ENCODE assay signal across 1 cellular context in the genomic region with DNA sequence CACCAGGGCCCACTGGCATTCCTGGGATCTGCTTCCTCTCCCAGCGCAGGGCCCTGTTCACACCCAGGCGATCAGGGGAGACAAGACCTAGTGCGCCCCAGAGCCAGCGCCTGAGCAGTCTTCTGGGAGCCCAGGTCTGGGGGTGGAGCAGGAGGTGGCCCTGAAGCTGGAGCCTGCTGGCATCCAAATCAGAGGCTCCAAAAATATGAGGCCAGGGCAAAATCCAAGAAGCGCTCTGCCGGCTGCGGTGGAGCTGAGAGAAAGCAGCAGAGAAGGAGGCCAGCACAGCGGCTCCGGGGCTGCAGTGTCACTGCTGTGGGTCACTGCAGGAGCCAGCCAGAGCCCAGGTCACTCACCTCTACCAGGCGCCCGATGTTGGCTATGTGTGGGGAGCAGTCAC.
A peak's percentile ranks its signal among the peaks of the same experiment; 100 is the strongest.
TF ChIP-seq lines count a peak whose summit lies in the region.

No MANE protein-coding gene starts in this region.

TF ChIP-seq in HepG2, 621 proteins besides CTCF, POLR2A, EP300 and RAD21:
- TF ChIP-seq TAF15 (IDR thresholded peaks at IDR 0.05; ENCODE audit: low read depth, low read length, poor library complexity, severe bottlenecking) (no peak), DR1 (CRISPR knock-in tag; IDR thresholded peaks at IDR 0.05) (no peak), SKI (IDR thresholded peaks at IDR 0.05; ENCODE audit: partially characterized antibody) (no peak), HCFC1 (IDR thresholded peaks at IDR 0.05; ENCODE audit: low read depth, low read length) (no peak), GABPB1 (CRISPR knock-in tag; IDR thresholded peaks at IDR 0.05) (0 out of 2 replicates have a peak, but pooled peaks have one; percentile 3), ZNF891 (CRISPR knock-in tag; IDR thresholded peaks at IDR 0.05) (0 out of 2 replicates have a peak, but pooled peaks have one; percentile 20), MYC (CRISPR knock-in tag; IDR thresholded peaks at IDR 0.05; ENCODE audit: borderline replicate concordance) (no peak), SETDB1 (CRISPR knock-in tag; IDR thresholded peaks at IDR 0.05; ENCODE audit: borderline replicate concordance) (no peak), ZNF296 (CRISPR knock-in tag; conservative IDR thresholded peaks at IDR 0.05) (no peak), ZNF549 (CRISPR knock-in tag; IDR thresholded peaks at IDR 0.05) (no peak), ZBTB7A (CRISPR knock-in tag; IDR thresholded peaks at IDR 0.05) (no peak), ZNF503 (CRISPR knock-in tag; IDR thresholded peaks at IDR 0.05) (no peak), AGO2 (optimal IDR thresholded peaks at IDR 0.05; ENCODE audit: low read depth, low read length) (peak; percentile 62), FLYWCH1 (CRISPR knock-in tag; IDR thresholded peaks at IDR 0.05) (no peak), RBAK (CRISPR knock-in tag; IDR thresholded peaks at IDR 0.05) (no peak), NFE2L2 (IDR thresholded peaks at IDR 0.05; ENCODE audit: low read length) (no peak)
- TF ChIP-seq, protein P1, sequence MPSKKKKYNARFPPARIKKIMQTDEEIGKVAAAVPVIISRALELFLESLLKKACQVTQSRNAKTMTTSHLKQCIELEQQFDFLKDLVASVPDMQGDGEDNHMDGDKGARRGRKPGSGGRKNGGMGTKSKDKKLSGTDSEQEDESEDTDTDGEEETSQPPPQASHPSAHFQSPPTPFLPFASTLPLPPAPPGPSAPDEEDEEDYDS (CRISPR knock-in tag; IDR thresholded peaks at IDR 0.05) = no peak
- TF ChIP-seq, protein P2, sequence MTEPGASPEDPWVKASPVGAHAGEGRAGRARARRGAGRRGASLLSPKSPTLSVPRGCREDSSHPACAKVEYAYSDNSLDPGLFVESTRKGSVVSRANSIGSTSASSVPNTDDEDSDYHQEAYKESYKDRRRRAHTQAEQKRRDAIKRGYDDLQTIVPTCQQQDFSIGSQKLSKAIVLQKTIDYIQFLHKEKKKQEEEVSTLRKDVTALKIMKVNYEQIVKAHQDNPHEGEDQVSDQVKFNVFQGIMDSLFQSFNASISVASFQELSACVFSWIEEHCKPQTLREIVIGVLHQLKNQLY (CRISPR knock-in tag; IDR thresholded peaks at IDR 0.05) = no peak
